In genomic region chr3:110525558-110526064, GRCh38 we compare ENCODE assay signal across 6 cellular contexts.
A peak's percentile ranks its signal among the peaks of the same experiment; 100 is the strongest.
DNase-seq lines count a peak whose midpoint lies in the region; ATAC-seq, FAIRE-seq and TF ChIP-seq lines count a peak whose summit lies in the region.
"Not testable (repeated sequence)": the region's sequence is repeated elsewhere in the genome, so short reads cannot be mapped to it uniquely, and the experiment has no call there.

No MANE protein-coding gene starts in this region.

- H3K27ac Mint-ChIP-seq in astrocyte (ENCODE audit: unreplicated experiment) (peak overlapping the region; percentile 98), MCF 10A (ENCODE audit: low read depth, unreplicated experiment) (peak overlapping the region; percentile 88), osteocyte (ENCODE audit: unreplicated experiment) (peak overlapping the region; percentile 27)

- peak overlapping the region; percentile 56; the same call in 2 of the 3 replicates for H2BK15ac ChIP-seq in IMR-90 (ENCODE audit: low read depth, low read length)

- not testable (repeated sequence) for H3K4me3 ChIP-seq in GM23248; HCT116 (replicated peaks in 1 of 2; ENCODE audit: low read depth in 1 of 2, low read length in 2 of 2); IMR-90 (ENCODE audit: insufficient read depth, low read depth, low read length); astrocyte (ENCODE audit: insufficient read depth, low read depth, low read length)

- peaks cover 31% of the 10 kb centered on the region for H3K4me1 Mint-ChIP-seq in astrocyte (ENCODE audit: low read depth, unreplicated experiment)
- peaks cover 34% of the 10 kb centered on the region for H3K4me1 Mint-ChIP-seq in MCF 10A (ENCODE audit: insufficient read depth, unreplicated experiment)
- peaks cover 33% of the 10 kb centered on the region for H3K4me1 Mint-ChIP-seq in osteocyte (ENCODE audit: unreplicated experiment)

- peak overlapping the region; percentile 36; the same call in 1 of the 2 replicates for H4K5ac ChIP-seq in IMR-90 (ENCODE audit: low read depth, low read length)

- not testable (repeated sequence) for BruUV-seq in HCT116 (replicated peaks; lab: Mats Ljungman, UMichigan); IMR-90 (replicated peaks; lab: Mats Ljungman, UMichigan); MCF 10A (replicated peaks; lab: Mats Ljungman, UMichigan)

- H3K56ac ChIP-seq in IMR-90 (ENCODE audit: extremely low read depth, insufficient read depth, low read length), result not testable (repeated sequence)

- CTCF ChIA-PET in HCT116 (lab: Charles Lee); IMR-90 (lab: Yijun Ruan, JAX): not testable (repeated sequence)
- CTCF ChIA-PET in MCF 10A (lab: Yijun Ruan, JAX), result interaction anchor here (0.6 kb wide), 1 partner anchor 350 kb away, joined by 3 read pairs; no protein-coding TSS in a partner anchor

- H4K8ac ChIP-seq in IMR-90 (ENCODE audit: low read depth in 2 of 2, low read length in 2 of 2), result peak overlapping the region; percentile 40 to 67; a peak in 3 of 4 replicates

- H3K9me2 ChIP-seq in GM23248 (ENCODE audit: insufficient read depth); HCT116 (ENCODE audit: insufficient read depth): not testable (repeated sequence)

- in situ Hi-C loops in GM23248 (cut with MboI); IMR-90 (cut with MboI; ENCODE audit: low sequenced_read_pairs): not testable (repeated sequence)

- not testable (repeated sequence) for H3K23ac ChIP-seq in IMR-90 (ENCODE audit: low read depth, low read length)

- H3K79me1 ChIP-seq in IMR-90 (ENCODE audit: low read depth in 1 of 2, low read length in 2 of 2), result not testable (repeated sequence)

- not testable (repeated sequence) for TF ChIP-seq RAD21 in HCT116 (IDR thresholded peaks at IDR 0.05; ENCODE audit: low read depth); IMR-90 (IDR thresholded peaks at IDR 0.05; ENCODE audit: low read length)

- not testable (repeated sequence) for H3K27me3 Mint-ChIP-seq in astrocyte (ENCODE audit: low read depth, unreplicated experiment); MCF 10A (ENCODE audit: insufficient read depth, unreplicated experiment); osteocyte (ENCODE audit: unreplicated experiment)

- TF ChIP-seq POLR2A in HCT116 (IDR thresholded peaks at IDR 0.05; ENCODE audit: borderline replicate concordance, extremely low read depth, insufficient read depth, insufficient read length); IMR-90 (IDR thresholded peaks at IDR 0.05; ENCODE audit: low read depth, low read length): not testable (repeated sequence)

- not testable (repeated sequence) for H3K9me3 Mint-ChIP-seq in astrocyte (ENCODE audit: unreplicated experiment); MCF 10A (ENCODE audit: unreplicated experiment); osteocyte (ENCODE audit: unreplicated experiment)

- H2AFZ ChIP-seq in GM23248; IMR-90 (replicated peaks; ENCODE audit: low read length, poor library complexity); astrocyte (ENCODE audit: low read depth, low read length): not testable (repeated sequence)
- H2AFZ ChIP-seq in HCT116 (ENCODE audit: low read depth, low read length, poor library complexity, severe bottlenecking), result peak overlapping the region; percentile 30

- not testable (repeated sequence) for FAIRE-seq in astrocyte (lab: Jason Lieb, UNC)

- not testable (repeated sequence) for H3K27ac ChIP-seq in GM23248; HCT116 (ENCODE audit: low read depth, low read length); astrocyte (ENCODE audit: low read depth, low read length)
- H3K27ac ChIP-seq in IMR-90 (ENCODE audit: insufficient read depth, low read length), result peak overlapping the region; percentile 16; the same call in 1 of the 2 replicates

- H2AK9ac ChIP-seq in IMR-90 (replicated peaks; ENCODE audit: low read depth, low read length, poor library complexity), result not testable (repeated sequence)

- WGBS in GM23248 (ENCODE audit: low coverage in 1 of 2, low lambda C conversion rate in 2 of 2, missing lambda C conversion rate in 2 of 2), 2 experiments, result 83 to 86% methylated on average over 6 of the region's 6 CpGs
- WGBS in IMR-90 (ENCODE audit: extremely low coverage in 2 of 2, insufficient read length in 1 of 2), 2 experiments, result 90% methylated on average over 3 of the region's 6 CpGs; no CpG with 5 or more reads in 1 of the 2 experiments

- H3K9me1 ChIP-seq in IMR-90 (ENCODE audit: insufficient read depth, low read length), result not testable (repeated sequence)

- H3K79me2 ChIP-seq in GM23248 (ENCODE audit: insufficient read depth); HCT116 (ENCODE audit: insufficient read depth, low read length); astrocyte (ENCODE audit: insufficient read depth, low read length): not testable (repeated sequence)

- H3K4me1 ChIP-seq in GM23248 (ENCODE audit: insufficient read depth) (peaks cover 45% of the 10 kb centered on the region), HCT116 (ENCODE audit: control insufficient read depth in 1 of 2, insufficient read depth in 2 of 2, low read length in 2 of 2) (peaks cover 11 to 34% of the 10 kb centered on the region in 2 experiments), IMR-90 (ENCODE audit: control insufficient read depth, insufficient read depth, low read length) (peaks cover 10% of the 10 kb centered on the region), astrocyte (ENCODE audit: insufficient read depth, low read length) (peaks cover 26% of the 10 kb centered on the region)

- H3K36me3 ChIP-seq in GM23248 (ENCODE audit: low read depth); HCT116 (ENCODE audit: control insufficient read depth in 1 of 2, insufficient read depth in 2 of 2, low read length in 2 of 2); IMR-90 (ENCODE audit: control insufficient read depth, insufficient read depth, low read length); astrocyte (ENCODE audit: insufficient read depth, low read length): not testable (repeated sequence)

- H2BK20ac ChIP-seq in IMR-90 (ENCODE audit: low read depth, low read length), result peak overlapping the region; percentile 82

- peak overlapping the region; percentile 84 for H3K4ac ChIP-seq in IMR-90 (ENCODE audit: low read depth, low read length)

- not testable (repeated sequence) for H4K20me1 ChIP-seq in GM23248 (ENCODE audit: insufficient read depth); HCT116 (ENCODE audit: insufficient read depth); IMR-90 (ENCODE audit: insufficient read depth, low read length); astrocyte (ENCODE audit: insufficient read depth, low read length)

- intact Hi-C loops in HCT116 (cut with micrococcal nuclease), result not testable (repeated sequence)
- intact Hi-C loops in IMR-90 (cut with micrococcal nuclease) (loop anchor here (2.0 to 10.0 kb wide), 5 partner anchors 105 to 1012 kb away; partner anchors contain the start of gene NECTIN3), MCF 10A (cut with micrococcal nuclease) (loop anchor here (5.0 to 10.0 kb wide), 3 partner anchors 52 to 547 kb away; partner anchors contain the start of gene NECTIN3)

- TF ChIP-seq CTCF in HCT116 (IDR thresholded peaks at IDR 0.05 in 2 of 3, conservative IDR thresholded peaks at IDR 0.05 in 1 of 3; ENCODE audit: borderline replicate concordance in 1 of 3, insufficient read depth in 1 of 3, low read depth in 2 of 3, low read length in 2 of 3); IMR-90 (conservative IDR thresholded peaks at IDR 0.05; ENCODE audit: low read depth, low read length); astrocyte (IDR thresholded peaks at IDR 0.05; ENCODE audit: insufficient read depth, low read depth, low read length); MCF 10A (IDR thresholded peaks at IDR 0.05; ENCODE audit: unreplicated experiment); osteocyte (IDR thresholded peaks at IDR 0.05): not testable (repeated sequence)

- not testable (repeated sequence) for ATAC-seq in HCT116; IMR-90 (ENCODE audit: low read depth)

- H3K14ac ChIP-seq in IMR-90 (replicated peaks; ENCODE audit: low read depth, low read length), result not testable (repeated sequence)

- H3K27me3 ChIP-seq in GM23248 (replicated peaks; ENCODE audit: insufficient read depth); HCT116 (ENCODE audit: insufficient read depth, low read length); IMR-90 (ENCODE audit: control insufficient read depth, insufficient read depth, low read length); astrocyte (ENCODE audit: insufficient read depth, low read length): not testable (repeated sequence)

- peaks cover 38% of the 10 kb centered on the region for H3F3A ChIP-seq in GM23248 (ENCODE audit: insufficient read depth)

- peak overlapping the region; percentile 91 for H4K91ac ChIP-seq in IMR-90 (ENCODE audit: insufficient read depth, low read depth, low read length)

- not testable (repeated sequence) for H3K36me3 Mint-ChIP-seq in astrocyte (ENCODE audit: low read depth, unreplicated experiment); MCF 10A (ENCODE audit: insufficient read depth, unreplicated experiment); osteocyte (ENCODE audit: unreplicated experiment)

- H3K9me3 ChIP-seq in GM23248 (ENCODE audit: low read depth); HCT116 (ENCODE audit: control insufficient read depth in 1 of 2, insufficient read depth in 1 of 2, low read depth in 1 of 2, low read length in 2 of 2); IMR-90 (ENCODE audit: control insufficient read depth, insufficient read depth, low read length); astrocyte (ENCODE audit: insufficient read depth, low read depth, low read length): not testable (repeated sequence)

- dilution Hi-C loops in IMR-90 (cut with HindIII; ENCODE audit: low sequenced_read_pairs, unreplicated experiment), result not testable (repeated sequence)

- H3K9ac ChIP-seq in GM23248; HCT116 (ENCODE audit: low read length); IMR-90 (ENCODE audit: low read depth, low read length); astrocyte (ENCODE audit: low read length): not testable (repeated sequence)

- peak overlapping the region; percentile 99 for H2BK5ac ChIP-seq in IMR-90 (ENCODE audit: low read depth, low read length, poor library complexity, severe bottlenecking)

- H3K4me3 Mint-ChIP-seq in astrocyte (ENCODE audit: unreplicated experiment); MCF 10A (ENCODE audit: unreplicated experiment); osteocyte (ENCODE audit: unreplicated experiment): not testable (repeated sequence)

- not testable (repeated sequence) for DNase-seq in GM23248; HCT116 (ENCODE audit: low read depth, low spot score); IMR-90; astrocyte (ENCODE audit: low read depth); MCF 10A (ENCODE audit: unreplicated experiment); osteocyte (ENCODE audit: extremely low spot score, unreplicated experiment)

- H2AK5ac ChIP-seq in IMR-90 (ENCODE audit: low read depth, low read length), result peak overlapping the region; percentile 50; the same call in 1 of the 2 replicates

- POLR2A ChIA-PET in HCT116 (lab: Charles Lee); IMR-90 (lab: Charles Lee; ENCODE audit: unreplicated experiment); MCF 10A (lab: Yijun Ruan, JAX): not testable (repeated sequence)

- H3K4me2 ChIP-seq in GM23248 (ENCODE audit: unreplicated experiment), result peak overlapping the region; percentile 68
- H3K4me2 ChIP-seq in HCT116 (ENCODE audit: low read length); IMR-90 (ENCODE audit: low read depth, low read length); astrocyte (ENCODE audit: low read length): not testable (repeated sequence)

- RAD21 ChIA-PET in HCT116 (lab: Charles Lee; ENCODE audit: low non-redundant PET in 1 of 2, low total read pairs in 2 of 2, uncharacterized antibody in 2 of 2, unreplicated experiment in 2 of 2), result not testable (repeated sequence)

- H2BK120ac ChIP-seq in IMR-90 (ENCODE audit: low read depth, low read length), result peak overlapping the region; percentile 87

- H3K18ac ChIP-seq in IMR-90 (ENCODE audit: low read depth, low read length), result peak overlapping the region; percentile 78; the same call in 1 of the 2 replicates

Comparison
In these comparisons a context has a peak if more than half of its experiments do, and no peak if none do; other contexts are left out.
1. H3K27ac Mint-ChIP-seq: peak in every context shown above with its lines; median percentile 98 in astrocyte; 88 in MCF 10A; 27 in osteocyte.